In the genomic region with DNA sequence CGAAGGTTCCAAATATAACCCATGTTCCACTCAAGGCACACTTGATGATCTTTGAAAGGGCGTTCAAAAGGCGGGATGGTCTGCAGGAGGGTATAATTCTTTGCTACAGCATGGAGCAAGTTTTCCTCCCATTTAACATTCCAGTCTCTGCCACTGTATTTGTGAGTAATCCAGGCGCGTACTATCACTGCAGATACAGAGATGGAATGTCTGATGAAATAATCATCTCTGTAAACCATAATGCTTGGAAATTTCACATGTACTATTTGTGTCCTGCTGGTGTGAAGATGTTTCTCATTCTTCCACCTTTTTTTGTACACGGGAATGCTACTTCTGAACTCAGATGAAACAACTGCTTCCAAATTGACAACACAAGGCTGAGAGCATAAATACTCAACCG, we compare ENCODE assay signal across 31 cellular contexts. TPM values are rescaled to one million over a fixed set of nuclear protein-coding genes. Genes with fewer than 3 reads are reported as not detected.
A peak's percentile ranks its signal among the peaks of the same experiment; 100 is the strongest.
DNase-seq lines count a peak whose midpoint lies in the region; ATAC-seq and TF ChIP-seq lines count a peak whose summit lies in the region.
"Had no signal": no experiment of that assay in that cellular context is flagged by ENCODE, and none has a peak within 500 bp of the region (broad histone marks: within the 10 kb centered on the region; RNA-seq: fewer than 3 reads in every experiment).

No MANE protein-coding gene starts in this region.

- CTCF ChIA-PET in MCF 10A (lab: Yijun Ruan, JAX), result no interaction called here
- CTCF ChIA-PET in WTC11 (lab: Charles Lee), result interaction anchor here (1.0 kb wide), 1 partner anchor 146 kb away, joined by 4 read pairs; no protein-coding TSS in a partner anchor

- H3K9me3 Mint-ChIP-seq in MCF 10A (ENCODE audit: unreplicated experiment) (no peaks in the 10 kb centered on the region), WTC11 (no peaks in the 10 kb centered on the region), memory B cell (no peaks in the 10 kb centered on the region)
- H3K9me3 Mint-ChIP-seq: activated CD4-positive, alpha-beta T cell treated with anti-CD3 and anti-CD28 coated beads, Interleukin-2, amount 10 ng/mL, durations not matched to agents 7 days and 5 days; activated naive CD4-positive, alpha-beta T cell treated with anti-CD3 and anti-CD28 coated beads, Interleukin-2, amount 10 ng/mL, durations not matched to agents 7 days and 5 days; activated T-helper 1 cell treated with anti-CD3 and anti-CD28 coated beads, Interleukin-12 subunit alpha, Interleukin-12 subunit beta, Interleukin-2, Interleukin-4 antibody, amounts not matched to agents 30 ng/mL and 10 ng/mL and 1 ng/mL, durations not matched to agents 14 hours and 24 hours and 36 hours; nephron progenitor cell; stimulated activated naive CD8-positive, alpha-beta T cell treated with anti-CD3 and anti-CD28 coated beads, Interleukin-15, Interleukin-2, amounts not matched to agents 100 ng/mL and 50 ng/mL, for 24 hours; T-cell had no signal

- POLR2A ChIA-PET in MCF 10A (lab: Yijun Ruan, JAX) (no interaction called here), WTC11 (lab: Charles Lee) (interaction anchor here (0.6 kb wide), 1 partner anchor 504 kb away, joined by 3 read pairs; no protein-coding TSS in a partner anchor)

- TF ChIP-seq EP300 in ovary (IDR thresholded peaks at IDR 0.05), result no peak

- intact Hi-C loops in MCF 10A (cut with micrococcal nuclease), result no loop called here
- intact Hi-C loops in breast epithelium (cut with DNase I; ENCODE audit: low total_unique reads), result no loop called here
- intact Hi-C loops in ovary (cut with DNase I), result no loop called here

- TSS peak; percentile 42 for BruUV-seq in MCF 10A (replicated peaks; lab: Mats Ljungman, UMichigan)

- H3K27me3 ChIP-seq in breast epithelium, result no peaks in the 10 kb centered on the region
- H3K27me3 ChIP-seq in ovary, result no peaks in the 10 kb centered on the region
- H3K27me3 ChIP-seq: BLaER1 treated with 17β-estradiol and CSF1 and Interleukin-3, amounts not matched to agents 10 nM and 100 nM; gastrocnemius medialis; SJCRH30; testis had no signal

- no peaks in the 10 kb centered on the region for H3K36me3 ChIP-seq in breast epithelium
- no peaks in the 10 kb centered on the region for H3K36me3 ChIP-seq in ovary
- H3K36me3 ChIP-seq: gastrocnemius medialis had no signal

- H3K27ac ChIP-seq in breast epithelium, result no peak overlapping the region
- no peak overlapping the region for H3K27ac ChIP-seq in ovary
- H3K27ac ChIP-seq: BLaER1 treated with 17β-estradiol and CSF1 and Interleukin-3, amounts not matched to agents 10 nM and 100 nM; gastrocnemius medialis; parathyroid adenoma; SJCRH30; skin epidermis; testis; WERI-Rb-1 had no signal

- no peaks in the 10 kb centered on the region for H3K4me1 ChIP-seq in breast epithelium
- no peaks in the 10 kb centered on the region for H3K4me1 ChIP-seq in ovary (ENCODE audit: insufficient read depth)
- H3K4me1 ChIP-seq: gastrocnemius medialis, parathyroid adenoma, SJCRH30, testis had no signal

- DNase-seq in MCF 10A (ENCODE audit: unreplicated experiment) (no peak), breast epithelium (ENCODE audit: low spot score in 2 of 2) (no peak), WTC11 (ENCODE audit: low spot score) (no peak), memory B cell (ENCODE audit: low spot score in 2 of 2) (no peak), ovary (no peak), NCI-H2171 treated with DMSO at 0.1 percent for 48 hours (lab: John Stamatoyannopoulos, UW) (no peak), midbrain (lab: John Stamatoyannopoulos, UW) (no peak)
- DNase-seq: activated CD4-positive, alpha-beta T cell treated with anti-CD3 and anti-CD28 coated beads, Interleukin-2, amount 10 ng/mL, durations not matched to agents 7 days and 5 days; activated CD8-positive, alpha-beta memory T cell treated with anti-CD3 and anti-CD28 coated beads, Interleukin-2, amount 10 ng/mL, durations not matched to agents 7 days and 5 days; activated naive CD4-positive, alpha-beta T cell treated with anti-CD3 and anti-CD28 coated beads, Interleukin-2, amount 10 ng/mL, durations not matched to agents 7 days and 5 days; amygdala; gastrocnemius medialis; GDM1; Kasumi-1; kidney glomerular epithelial cell; mucosa of descending colon; NCI-H1417 treated with DMSO at 0.1 percent for 48 hours; NCI-H2029 treated with DMSO at 0.1 percent for 48 hours; NCI-H446; NCI-H774; nephron progenitor cell; retina; SJCRH30; T-cell; testis; WERI-Rb-1 had no signal

- H3K9me3 ChIP-seq in breast epithelium (no peaks in the 10 kb centered on the region), ovary (no peaks in the 10 kb centered on the region)
- H3K9me3 ChIP-seq: gastrocnemius medialis, mucosa of descending colon, SJCRH30, testis had no signal

- H3K27me3 Mint-ChIP-seq in MCF 10A (ENCODE audit: insufficient read depth, unreplicated experiment) (no peaks in the 10 kb centered on the region), WTC11 (ENCODE audit: low read depth) (no peaks in the 10 kb centered on the region), memory B cell (no peaks in the 10 kb centered on the region)
- H3K27me3 Mint-ChIP-seq: activated CD4-positive, alpha-beta T cell treated with anti-CD3 and anti-CD28 coated beads, Interleukin-2, amount 10 ng/mL, durations not matched to agents 7 days and 5 days; activated CD8-positive, alpha-beta memory T cell treated with anti-CD3 and anti-CD28 coated beads, Interleukin-2, amount 10 ng/mL, durations not matched to agents 7 days and 5 days; activated naive CD4-positive, alpha-beta T cell treated with anti-CD3 and anti-CD28 coated beads, Interleukin-2, amount 10 ng/mL, durations not matched to agents 7 days and 5 days; stimulated activated naive CD8-positive, alpha-beta T cell treated with anti-CD3 and anti-CD28 coated beads, Interleukin-15, Interleukin-2, amounts not matched to agents 100 ng/mL and 50 ng/mL, for 24 hours; T-cell had no signal

- H3K27ac Mint-ChIP-seq in MCF 10A (ENCODE audit: low read depth, unreplicated experiment) (no peak overlapping the region), WTC11 (peak overlapping the region; percentile 33; the same call in 1 of the 2 replicates), memory B cell (peak overlapping the region; percentile 90)
- H3K27ac Mint-ChIP-seq: activated CD4-positive, alpha-beta T cell treated with anti-CD3 and anti-CD28 coated beads, Interleukin-2, amount 10 ng/mL, durations not matched to agents 7 days and 5 days; activated CD8-positive, alpha-beta memory T cell treated with anti-CD3 and anti-CD28 coated beads, Interleukin-2, amount 10 ng/mL, durations not matched to agents 7 days and 5 days; activated naive CD4-positive, alpha-beta T cell treated with anti-CD3 and anti-CD28 coated beads, Interleukin-2, amount 10 ng/mL, durations not matched to agents 7 days and 5 days; nephron progenitor cell; stimulated activated naive CD8-positive, alpha-beta T cell treated with anti-CD3 and anti-CD28 coated beads, Interleukin-15, Interleukin-2, amounts not matched to agents 100 ng/mL and 50 ng/mL, for 24 hours; T-cell had no signal

- no peak for TF ChIP-seq POLR2A in breast epithelium (IDR thresholded peaks at IDR 0.05)
- no peak for TF ChIP-seq POLR2A in ovary (IDR thresholded peaks at IDR 0.05)

- H3K4me3 ChIP-seq in breast epithelium, result no peak overlapping the region
- no peak overlapping the region for H3K4me3 ChIP-seq in ovary
- H3K4me3 ChIP-seq: BLaER1 treated with 17β-estradiol and CSF1 and Interleukin-3, amounts not matched to agents 10 nM and 100 nM; gastrocnemius medialis; mucosa of descending colon; SJCRH30; skin epidermis; testis had no signal

- TF ChIP-seq CTCF in MCF 10A (IDR thresholded peaks at IDR 0.05; ENCODE audit: unreplicated experiment) (no peak), breast epithelium (IDR thresholded peaks at IDR 0.05) (no peak), WTC11 (IDR thresholded peaks at IDR 0.05) (no peak), ovary (IDR thresholded peaks at IDR 0.05) (no peak)

- H3K36me3 Mint-ChIP-seq in MCF 10A (ENCODE audit: insufficient read depth, unreplicated experiment), result peaks cover 12% of the 10 kb centered on the region
- peaks cover 6% of the 10 kb centered on the region for H3K36me3 Mint-ChIP-seq in WTC11
- peaks cover 38% of the 10 kb centered on the region for H3K36me3 Mint-ChIP-seq in memory B cell

- 87 to 91% (median 90%) methylated on average over 7 of the region's 7 CpGs for WGBS in ovary, 3 donors

- peaks cover 12% of the 10 kb centered on the region for H3K4me1 Mint-ChIP-seq in MCF 10A (ENCODE audit: insufficient read depth, unreplicated experiment)
- H3K4me1 Mint-ChIP-seq in WTC11, result peaks cover 36% of the 10 kb centered on the region
- H3K4me1 Mint-ChIP-seq in memory B cell, result peaks cover 71% of the 10 kb centered on the region
- H3K4me1 Mint-ChIP-seq: nephron progenitor cell had no signal

- H3K4me3 Mint-ChIP-seq in MCF 10A (ENCODE audit: unreplicated experiment), result no peak overlapping the region
- H3K4me3 Mint-ChIP-seq in WTC11, result no peak overlapping the region
- no peak overlapping the region for H3K4me3 Mint-ChIP-seq in memory B cell
- H3K4me3 Mint-ChIP-seq: activated CD4-positive, alpha-beta T cell treated with anti-CD3 and anti-CD28 coated beads, Interleukin-2, amount 10 ng/mL, durations not matched to agents 7 days and 5 days; activated CD8-positive, alpha-beta memory T cell treated with anti-CD3 and anti-CD28 coated beads, Interleukin-2, amount 10 ng/mL, durations not matched to agents 7 days and 5 days; activated naive CD4-positive, alpha-beta T cell treated with anti-CD3 and anti-CD28 coated beads, Interleukin-2, amount 10 ng/mL, durations not matched to agents 7 days and 5 days; activated T-helper 1 cell treated with anti-CD3 and anti-CD28 coated beads, Interleukin-12 subunit alpha, Interleukin-12 subunit beta, Interleukin-2, Interleukin-4 antibody, amounts not matched to agents 30 ng/mL and 10 ng/mL and 1 ng/mL, durations not matched to agents 14 hours and 24 hours and 36 hours; nephron progenitor cell; stimulated activated naive CD8-positive, alpha-beta T cell treated with anti-CD3 and anti-CD28 coated beads, Interleukin-15, Interleukin-2, amounts not matched to agents 100 ng/mL and 50 ng/mL, for 24 hours; T-cell had no signal

- ATAC-seq in WTC11 (no peak), memory B cell (ENCODE audit: low read depth) (no peak)
- ATAC-seq: activated CD8-positive, alpha-beta memory T cell treated with anti-CD3 and anti-CD28 coated beads, Interleukin-2, amount 10 ng/mL, durations not matched to agents 7 days and 5 days; gastrocnemius medialis; mucosa of descending colon; T-cell had no signal

RNA-seq across cellular contexts. Expression of gene SEL1L3, which starts 15.5 kb away (rescaled TPM):
- total RNA-seq in MCF 10A (2022), result 28.1 and 49.4 TPM in 2 replicates
- 10 to 100 TPM; 10.7 to 15.5 (median 14.7) TPM for total RNA-seq in breast epithelium
- total RNA-seq in WTC11 (2021), result 31.5 to 36.3 TPM (median 35.1 TPM) in 3 replicates
- 10 to 100 TPM in 3 of 7 donors, 1 to 10 TPM in 4; 5.0 to 27.7 (median 8.3) TPM for total RNA-seq in ovary
- polyA plus RNA-seq in ovary, result 10 to 100 TPM in 1 of 2 donors, 1 to 10 TPM in 1; 4.4 to 19.2 TPM
